In the genomic region with DNA sequence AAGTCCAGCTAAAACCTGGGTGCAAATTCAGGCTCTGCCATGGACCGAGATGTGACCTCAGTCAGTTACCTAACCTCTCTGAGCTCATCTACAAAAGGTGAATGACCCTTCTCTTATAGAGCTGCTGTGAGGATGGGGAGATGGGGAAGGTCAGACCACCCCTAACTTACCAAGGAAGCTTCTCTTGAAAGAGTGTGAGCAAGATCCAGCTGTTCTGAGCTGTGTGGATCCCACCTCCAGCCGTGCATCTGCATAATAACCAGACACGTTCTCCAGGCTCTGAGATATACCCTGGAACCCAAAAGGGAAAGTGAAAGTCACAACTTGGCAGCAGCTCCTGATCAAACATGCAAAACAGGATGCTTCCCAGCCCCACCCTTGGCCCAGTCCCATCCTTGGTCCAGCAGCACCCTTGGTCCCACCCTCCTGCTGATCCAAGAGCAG, we compare ENCODE assay signal across 8 cellular contexts. TPM values are rescaled to one million over a fixed set of nuclear protein-coding genes. Genes with fewer than 3 reads are reported as not detected.
A peak's percentile ranks its signal among the peaks of the same experiment; 100 is the strongest.
DNase-seq lines count a peak whose midpoint lies in the region; ATAC-seq and TF ChIP-seq lines count a peak whose summit lies in the region.

A gene with protein sequence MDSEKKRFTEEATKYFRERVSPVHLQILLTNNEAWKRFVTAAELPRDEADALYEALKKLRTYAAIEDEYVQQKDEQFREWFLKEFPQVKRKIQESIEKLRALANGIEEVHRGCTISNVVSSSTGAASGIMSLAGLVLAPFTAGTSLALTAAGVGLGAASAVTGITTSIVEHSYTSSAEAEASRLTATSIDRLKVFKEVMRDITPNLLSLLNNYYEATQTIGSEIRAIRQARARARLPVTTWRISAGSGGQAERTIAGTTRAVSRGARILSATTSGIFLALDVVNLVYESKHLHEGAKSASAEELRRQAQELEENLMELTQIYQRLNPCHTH (minus strand): TSS at position 257 of the 444 bp plus-strand sequence. CDS start 11,700 bp downstream, outside the sequence.

- peaks cover 39% of the 10 kb centered on the region for H3K4me1 Mint-ChIP-seq in chondrocyte (ENCODE audit: low read depth)

- ATAC-seq in upper lobe of right lung (peak; percentile 72), HG03354 (IDR thresholded peaks at IDR 0.05; ENCODE audit: poor library complexity, severe bottlenecking, unreplicated experiment) (no peak), GM18502 (IDR thresholded peaks at IDR 0.05; ENCODE audit: poor library complexity, unreplicated experiment) (no peak)

- intact Hi-C loops in upper lobe of right lung (cut with DNase I) = no loop called here

- peak within 1 kb of the TSS; percentile 49 for H3K27ac Mint-ChIP-seq in chondrocyte (ENCODE audit: unreplicated experiment)

- peak within 1 kb of the TSS; percentile 91 for H3K27ac ChIP-seq in upper lobe of right lung

- peaks cover 98% of the 10 kb centered on the region for H3K4me1 ChIP-seq in mononuclear cell (ENCODE audit: insufficient read depth, low read length)
- peaks cover 66% of the 10 kb centered on the region for H3K4me1 ChIP-seq in upper lobe of right lung

- H3K4me3 Mint-ChIP-seq in chondrocyte (ENCODE audit: unreplicated experiment) = no peak within 1 kb of the TSS

- TF ChIP-seq CTCF in GM10266 (IDR thresholded peaks at IDR 0.05; ENCODE audit: control insufficient read depth, insufficient read depth, low read depth, missing control alignments) (no peak), chondrocyte (IDR thresholded peaks at IDR 0.05) (no peak), upper lobe of right lung (IDR thresholded peaks at IDR 0.05) (no peak)

- TF ChIP-seq POLR2A in Raji (IDR thresholded peaks at IDR 0.05; ENCODE audit: insufficient read depth, low read depth, low read length) = peak; percentile 84

- H3K27me3 ChIP-seq in mononuclear cell (ENCODE audit: insufficient read depth, low read length) (no peaks in the 10 kb centered on the region), upper lobe of right lung (no peaks in the 10 kb centered on the region)

- H3K36me3 ChIP-seq in upper lobe of right lung = no peaks in the 10 kb centered on the region

- H3K36me3 Mint-ChIP-seq in chondrocyte (ENCODE audit: low read depth) = no peaks in the 10 kb centered on the region

- no peaks in the 10 kb centered on the region for H3K9me3 Mint-ChIP-seq in chondrocyte (ENCODE audit: low read depth)

- DNase-seq in GM10266 (ENCODE audit: extremely low spot score) = peak; percentile 24
- DNase-seq in chondrocyte (ENCODE audit: low spot score) = no peak
- peak; percentile 78 for DNase-seq in upper lobe of right lung
- DNase-seq in SHP77 (lab: John Stamatoyannopoulos, UW) = no peak

- H3K4me3 ChIP-seq in mononuclear cell (ENCODE audit: low read length) (peak within 1 kb of the TSS; percentile 56), upper lobe of right lung (peak within 1 kb of the TSS; percentile 59)

- H3K27me3 Mint-ChIP-seq in chondrocyte (ENCODE audit: low read depth) = peaks cover 3% of the 10 kb centered on the region

- H3K9me3 ChIP-seq in mononuclear cell (ENCODE audit: low read depth, low read length) (no peaks in the 10 kb centered on the region), upper lobe of right lung (no peaks in the 10 kb centered on the region)

RNA-seq across cellular contexts. Expression of the gene that starts here (rescaled TPM):
- total RNA-seq in chondrocyte = 2.3 to 5.9 TPM (median 3.4 TPM) in 3 replicates
- total RNA-seq in mononuclear cell = 84.2 TPM
- 58.2 TPM for total RNA-seq in upper lobe of right lung

Comparison
In these comparisons a context has a peak if more than half of its experiments do, and no peak if none do; other contexts are left out.
1. DNase-seq: peak in GM10266 (single experiment) and upper lobe of right lung (single experiment); none in chondrocyte (single experiment) and SHP77 (0 of 2).